ENCODE assay signal across 1 cellular context in the genomic region with DNA sequence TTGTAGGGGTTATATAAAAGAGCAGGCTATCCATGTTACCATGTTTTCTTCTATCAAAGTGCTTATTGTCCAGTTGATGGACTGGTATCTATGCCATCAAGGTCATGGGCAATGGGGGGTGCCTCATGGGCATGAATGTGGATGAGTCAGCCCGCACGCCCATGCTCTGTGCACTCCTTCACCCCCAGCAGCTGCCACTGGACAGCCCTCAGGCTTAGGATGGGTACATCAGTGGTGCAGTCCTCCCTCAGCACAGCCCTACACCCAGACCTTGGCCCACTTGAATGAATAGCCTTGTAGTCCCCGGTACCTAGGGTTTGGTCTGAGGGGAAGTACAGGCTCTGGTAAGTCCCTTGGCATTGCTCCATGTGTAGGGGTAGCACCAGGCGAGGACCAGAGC.
TF ChIP-seq lines count a peak whose summit lies in the region.

No MANE protein-coding gene starts in this region.

TF ChIP-seq in HEK293, 187 proteins besides CTCF, POLR2A, EP300 and RAD21:
- TF ChIP-seq, protein P1, sequence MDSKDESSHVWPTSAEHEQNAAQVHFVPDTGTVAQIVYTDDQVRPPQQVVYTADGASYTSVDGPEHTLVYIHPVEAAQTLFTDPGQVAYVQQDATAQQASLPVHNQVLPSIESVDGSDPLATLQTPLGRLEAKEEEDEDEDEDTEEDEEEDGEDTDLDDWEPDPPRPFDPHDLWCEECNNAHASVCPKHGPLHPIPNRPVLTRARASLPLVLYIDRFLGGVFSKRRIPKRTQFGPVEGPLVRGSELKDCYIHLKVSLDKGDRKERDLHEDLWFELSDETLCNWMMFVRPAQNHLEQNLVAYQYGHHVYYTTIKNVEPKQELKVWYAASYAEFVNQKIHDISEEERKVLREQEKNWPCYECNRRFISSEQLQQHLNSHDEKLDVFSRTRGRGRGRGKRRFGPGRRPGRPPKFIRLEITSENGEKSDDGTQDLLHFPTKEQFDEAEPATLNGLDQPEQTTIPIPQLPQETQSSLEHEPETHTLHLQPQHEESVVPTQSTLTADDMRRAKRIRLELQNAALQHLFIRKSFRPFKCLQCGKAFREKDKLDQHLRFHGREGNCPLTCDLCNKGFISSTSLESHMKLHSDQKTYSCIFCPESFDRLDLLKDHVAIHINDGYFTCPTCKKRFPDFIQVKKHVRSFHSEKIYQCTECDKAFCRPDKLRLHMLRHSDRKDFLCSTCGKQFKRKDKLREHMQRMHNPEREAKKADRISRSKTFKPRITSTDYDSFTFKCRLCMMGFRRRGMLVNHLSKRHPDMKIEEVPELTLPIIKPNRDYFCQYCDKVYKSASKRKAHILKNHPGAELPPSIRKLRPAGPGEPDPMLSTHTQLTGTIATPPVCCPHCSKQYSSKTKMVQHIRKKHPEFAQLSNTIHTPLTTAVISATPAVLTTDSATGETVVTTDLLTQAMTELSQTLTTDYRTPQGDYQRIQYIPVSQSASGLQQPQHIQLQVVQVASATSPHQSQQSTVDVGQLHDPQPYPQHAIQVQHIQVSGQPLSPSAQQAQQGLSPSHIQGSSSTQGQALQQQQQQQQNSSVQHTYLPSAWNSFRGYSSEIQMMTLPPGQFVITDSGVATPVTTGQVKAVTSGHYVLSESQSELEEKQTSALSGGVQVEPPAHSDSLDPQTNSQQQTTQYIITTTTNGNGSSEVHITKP (tag by site-specific recombination; IDR thresholded peaks at IDR 0.05): 0 out of 2 replicates have a peak, but pooled peaks have one; percentile 29
- no peak for TF ChIP-seq GLIS1 (tag by site-specific recombination; IDR thresholded peaks at IDR 0.05)
